ENCODE assay signal across 9 cellular contexts in genomic region chr7:95607477-95608010, GRCh38. TPM values are rescaled to one million over a fixed set of nuclear protein-coding genes. Genes with fewer than 3 reads are reported as not detected.
DNase-seq lines count a peak whose midpoint lies in the region; ATAC-seq and TF ChIP-seq lines count a peak whose summit lies in the region.
"Had no signal": no experiment of that assay in that cellular context is flagged by ENCODE, and none has a peak within 500 bp of the region (broad histone marks: within the 10 kb centered on the region; RNA-seq: fewer than 3 reads in every experiment).

No MANE protein-coding gene starts in this region.

- H3K27ac ChIP-seq in HUES48 (ENCODE audit: low read depth, low read length) (peak overlapping the region; percentile 53), duodenal mucosa (ENCODE audit: low read depth, low read length) (peak overlapping the region; percentile 91), substantia nigra (ENCODE audit: low read depth, low read length, poor library complexity, severe bottlenecking) (peak overlapping the region; percentile 54), foreskin keratinocyte (no peak overlapping the region)

- no peaks in the 10 kb centered on the region for H3K9me3 ChIP-seq in HUES48 (ENCODE audit: control insufficient read depth, insufficient read depth, low read length)
- H3K9me3 ChIP-seq in duodenal mucosa (ENCODE audit: control insufficient read depth in 1 of 2, low read length in 2 of 2): no peaks in the 10 kb centered on the region
- no peaks in the 10 kb centered on the region for H3K9me3 ChIP-seq in mucosa of stomach (ENCODE audit: control insufficient read depth, low read length)

- ATAC-seq in HG02885 (IDR thresholded peaks at IDR 0.05; ENCODE audit: poor library complexity, unreplicated experiment) (no peak), foreskin keratinocyte (no peak)

- no peak overlapping the region for H3K4me3 ChIP-seq in HUES48 (ENCODE audit: low read depth, low read length)
- H3K4me3 ChIP-seq in duodenal mucosa (ENCODE audit: low read depth in 1 of 2, low read length in 2 of 2): peak overlapping the region in 1 of 2 donors; percentile 19
- no peak overlapping the region for H3K4me3 ChIP-seq in mucosa of stomach (ENCODE audit: low read length)

- H3K36me3 ChIP-seq in HUES48 (ENCODE audit: control insufficient read depth, insufficient read depth, low read length) (no peaks in the 10 kb centered on the region), duodenal mucosa (ENCODE audit: control insufficient read depth in 1 of 2, insufficient read depth in 2 of 2, low read length in 2 of 2) (no peaks in the 10 kb centered on the region), mucosa of stomach (ENCODE audit: control insufficient read depth, insufficient read depth, low read length) (no peaks in the 10 kb centered on the region)

- H3K9ac ChIP-seq in HUES48 (ENCODE audit: low read depth, low read length): no peak overlapping the region
- H3K9ac ChIP-seq in duodenal mucosa (ENCODE audit: low read depth in 1 of 2, low read length in 2 of 2): peak overlapping the region; percentile 52 to 54
- H3K9ac ChIP-seq in mucosa of stomach (ENCODE audit: low read length): peak overlapping the region; percentile 43

- TF ChIP-seq CTCF in foreskin keratinocyte (conservative IDR thresholded peaks at IDR 0.05): no peak

- H3K4me1 ChIP-seq in HUES48 (ENCODE audit: control insufficient read depth, insufficient read depth, low read length) (peaks cover 29% of the 10 kb centered on the region), duodenal mucosa (ENCODE audit: control insufficient read depth in 1 of 2, insufficient read depth in 2 of 2, low read length in 2 of 2) (peaks cover 33 to 46% of the 10 kb centered on the region in 2 donors), mucosa of stomach (ENCODE audit: control insufficient read depth, insufficient read depth, low read length) (peaks cover 34% of the 10 kb centered on the region), foreskin keratinocyte (no peaks in the 10 kb centered on the region)

- no peaks in the 10 kb centered on the region for H3K27me3 ChIP-seq in HUES48 (ENCODE audit: control insufficient read depth, insufficient read depth, low read length)
- H3K27me3 ChIP-seq in duodenal mucosa (ENCODE audit: control insufficient read depth in 1 of 2, insufficient read depth in 2 of 2, low read length in 2 of 2): no peaks in the 10 kb centered on the region
- H3K27me3 ChIP-seq in mucosa of stomach (ENCODE audit: control insufficient read depth, insufficient read depth, low read length): no peaks in the 10 kb centered on the region
- H3K27me3 ChIP-seq in foreskin keratinocyte: no peaks in the 10 kb centered on the region

- DNase-seq in substantia nigra (lab: John Stamatoyannopoulos, UW): no peak
- DNase-seq in NCI-H2171 treated with DMSO at 0.1 percent for 48 hours (lab: John Stamatoyannopoulos, UW): no peak
- DNase-seq in DMS 273 (lab: John Stamatoyannopoulos, UW; ENCODE audit: unreplicated experiment): no peak
- DNase-seq in foreskin keratinocyte: no peak
- DNase-seq: CD4-positive, CD25-positive, alpha-beta regulatory T cell had no signal

RNA-seq across cellular contexts. Expression of gene PDK4, which starts 11.2 kb away (rescaled TPM):
- not detected in 2 replicates for total RNA-seq in foreskin keratinocyte
- not detected in 2 replicates for polyA plus RNA-seq in foreskin keratinocyte
- total RNA-seq: CD4-positive, CD25-positive, alpha-beta regulatory T cell had no signal
- polyA plus RNA-seq: CD4-positive, CD25-positive, alpha-beta regulatory T cell had no signal
